In genomic region chr2:43217228-43218220, GRCh38 we compare ENCODE assay signal across 8 cellular contexts. TPM values are rescaled to one million over a fixed set of nuclear protein-coding genes. Genes with fewer than 3 reads are reported as not detected.
DNase-seq lines count a peak whose midpoint lies in the region; ATAC-seq lines count a peak whose summit lies in the region.

No MANE protein-coding gene starts in this region.

- POLR2A ChIA-PET in activated CD4-positive, alpha-beta T cell treated with anti-CD3 and anti-CD28 coated beads for 36 hours (lab: Charles Lee) = interaction anchor here (0.6 to 1.5 kb wide), 2 partner anchors 9 to 364 kb away, joined by 4 to 6 read pairs; partner anchors contain the start of gene ZFP36L2

- H3K4me3 ChIP-seq in thymus (ENCODE audit: low read length) = no peak overlapping the region

- H3K9me3 ChIP-seq in thymus (ENCODE audit: control insufficient read depth) = no peaks in the 10 kb centered on the region

- no peak for DNase-seq in activated CD4-positive, alpha-beta T cell treated with anti-CD3 and anti-CD28 coated beads for 36 hours
- DNase-seq in activated CD4-positive, alpha-beta T cell treated with anti-CD3 and anti-CD28 coated beads for 1 hour = no peak
- DNase-seq in left kidney (ENCODE audit: low read depth, low spot score) = peak; percentile 97
- no peak for DNase-seq in NCI-H2081 treated with DMSO at 0.1 percent for 48 hours (lab: John Stamatoyannopoulos, UW)
- no peak for DNase-seq in HK-2 (ENCODE audit: unreplicated experiment)
- no peak for DNase-seq in GM03348 (ENCODE audit: low spot score)

- H3K4me1 ChIP-seq in thymus (ENCODE audit: control insufficient read depth, insufficient read depth, low read length) = peaks cover 26% of the 10 kb centered on the region

- no peak for ATAC-seq in activated CD4-positive, alpha-beta T cell treated with anti-CD3 and anti-CD28 coated beads for 36 hours

- H3K9me3 Mint-ChIP-seq in activated CD4-positive, alpha-beta T cell treated with anti-CD3 and anti-CD28 coated beads for 36 hours (ENCODE audit: low read depth) = no peaks in the 10 kb centered on the region
- no peaks in the 10 kb centered on the region for H3K9me3 Mint-ChIP-seq in activated naive CD8-positive, alpha-beta T cell (ENCODE audit: low read depth)

- 47% methylated on average over 14 of the region's 14 CpGs for WGBS in thymus

- peak overlapping the region; percentile 92 for H3K27ac ChIP-seq in thymus (ENCODE audit: low read depth)

- intact Hi-C loops in activated CD4-positive, alpha-beta T cell treated with anti-CD3 and anti-CD28 coated beads for 36 hours (cut with DNase I, micrococcal nuclease) = loop anchor here in 1 of 2 experiments (1.0 kb wide), 1 partner anchor 80 kb away; no protein-coding TSS in a partner anchor

- H3K36me3 ChIP-seq in thymus (ENCODE audit: control insufficient read depth, insufficient read depth) = peaks cover 19% of the 10 kb centered on the region

- peaks cover 48% of the 10 kb centered on the region for H3K4me1 Mint-ChIP-seq in activated CD4-positive, alpha-beta T cell treated with anti-CD3 and anti-CD28 coated beads for 36 hours
- H3K4me1 Mint-ChIP-seq in activated naive CD8-positive, alpha-beta T cell (ENCODE audit: low read depth) = peaks cover 60% of the 10 kb centered on the region

- H3K27me3 Mint-ChIP-seq in activated CD4-positive, alpha-beta T cell treated with anti-CD3 and anti-CD28 coated beads for 36 hours = no peaks in the 10 kb centered on the region
- H3K27me3 Mint-ChIP-seq in activated naive CD8-positive, alpha-beta T cell = no peaks in the 10 kb centered on the region

- H3K4me3 Mint-ChIP-seq in activated CD4-positive, alpha-beta T cell treated with anti-CD3 and anti-CD28 coated beads for 36 hours = no peak overlapping the region
- H3K4me3 Mint-ChIP-seq in activated naive CD8-positive, alpha-beta T cell = peak overlapping the region; percentile 91

- H3K27ac Mint-ChIP-seq in activated CD4-positive, alpha-beta T cell treated with anti-CD3 and anti-CD28 coated beads for 36 hours = peak overlapping the region; percentile 59
- peak overlapping the region; percentile 99 for H3K27ac Mint-ChIP-seq in activated naive CD8-positive, alpha-beta T cell

- H3K36me3 Mint-ChIP-seq in activated CD4-positive, alpha-beta T cell treated with anti-CD3 and anti-CD28 coated beads for 36 hours (ENCODE audit: low read depth) = peaks cover 25% of the 10 kb centered on the region
- H3K36me3 Mint-ChIP-seq in activated naive CD8-positive, alpha-beta T cell = peaks cover 2% of the 10 kb centered on the region

- no peaks in the 10 kb centered on the region for H3K27me3 ChIP-seq in thymus (ENCODE audit: control insufficient read depth, insufficient read depth)

- CTCF ChIA-PET in activated CD4-positive, alpha-beta T cell treated with anti-CD3 and anti-CD28 coated beads for 36 hours (lab: Charles Lee) = interaction anchor here (0.6 to 2.2 kb wide), 14 partner anchors 12 to 1088 kb away, joined by 3 to 15 read pairs (median 3); no protein-coding TSS in a partner anchor

RNA-seq across cellular contexts. Expression of gene ZFP36L2, which starts 8.9 kb away (rescaled TPM):
- 10 to 100 TPM; 74.4 to 77.7 TPM for total RNA-seq in activated CD4-positive, alpha-beta T cell treated with anti-CD3 and anti-CD28 coated beads for 36 hours
- 412 TPM for polyA plus RNA-seq in thymus
